Comparison of ENCODE assay signal across 9 cellular contexts in the genomic region with DNA sequence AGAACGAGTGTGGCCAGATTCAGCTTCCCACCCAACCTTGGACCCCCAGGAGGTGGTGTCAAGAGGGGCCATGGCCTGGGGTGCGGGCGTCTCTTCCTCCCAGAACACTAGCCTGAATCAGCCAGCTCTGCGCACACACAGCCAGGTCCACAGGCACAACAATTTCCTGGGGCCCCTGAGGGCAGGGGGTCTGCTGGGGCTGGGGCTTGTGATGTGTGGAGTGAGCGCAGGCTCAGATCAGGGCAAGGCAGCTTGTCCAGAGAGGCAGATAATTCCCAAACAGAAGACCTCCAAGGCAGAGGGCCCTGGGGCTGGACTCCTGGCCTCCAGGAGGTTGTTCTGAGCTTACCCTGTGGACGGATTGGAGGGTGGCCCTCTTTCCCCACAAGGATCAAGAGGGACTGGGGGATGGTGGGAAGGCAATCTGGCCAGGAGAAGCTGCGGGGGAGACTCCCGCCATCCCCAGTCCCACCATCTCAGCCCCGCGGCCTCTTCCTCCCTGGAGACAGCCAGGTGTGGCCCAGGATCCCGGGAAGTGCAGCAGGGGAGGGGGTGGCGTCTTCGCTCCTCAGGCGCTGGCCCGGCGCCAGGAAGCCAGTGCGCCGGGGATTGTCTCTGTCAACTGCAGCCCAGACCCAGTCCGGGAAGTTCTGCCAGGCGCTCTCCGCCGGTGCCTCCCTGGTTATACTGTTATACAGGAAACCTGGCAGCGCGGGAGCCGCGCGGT. TPM values are rescaled to one million over a fixed set of nuclear protein-coding genes. Genes with fewer than 3 reads are reported as not detected.
DNase-seq lines count a peak whose midpoint lies in the region; ATAC-seq and TF ChIP-seq lines count a peak whose summit lies in the region.
"Had no signal": no experiment of that assay in that cellular context is flagged by ENCODE, and none has a peak within 500 bp of the region (broad histone marks: within the 10 kb centered on the region; RNA-seq: fewer than 3 reads in every experiment).

No MANE protein-coding gene starts in this region.

- CTCF ChIA-PET in T-cell (lab: Charles Lee) = interaction anchor here in 1 of 2 donors (1.1 kb wide), 1 partner anchor 12 kb away, joined by 3 read pairs; no protein-coding TSS in a partner anchor

- H3K4me1 ChIP-seq in right atrium auricular region = peaks cover 0 to 51% of the 10 kb centered on the region in 2 donors

- in situ Hi-C loops in ACHN (cut with HindIII; ENCODE audit: low pct_ligation_motif_present, low pct_unique_long_range_greater_than_20kb, low sequenced_read_pairs) = no loop called here

- peaks cover 4 to 13% of the 10 kb centered on the region in 2 donors for H3K27me3 Mint-ChIP-seq in T-cell
- peaks cover 20 to 43% of the 10 kb centered on the region in 2 donors for H3K27me3 Mint-ChIP-seq in stimulated activated naive B cell treated with anti-CD40 and anti-IgM and Interleukin-4, amounts not matched to agents 10 μg/mL and 1 μg/mL and 100 μg/mL, for 72 hours

- no peak overlapping the region for H3K27ac ChIP-seq in right atrium auricular region

- peak overlapping the region; percentile 37 to 53 for H3K4me3 ChIP-seq in right atrium auricular region
- H3K4me3 ChIP-seq: lung had no signal

- peak; percentile 22 to 55 for DNase-seq in NCI-H524 (lab: John Stamatoyannopoulos, UW)
- DNase-seq in NCI-H524 treated with DMSO at 0.1 percent for 48 hours (lab: John Stamatoyannopoulos, UW) = no peak
- DNase-seq in T-cell = peak in 1 of 34 experiments; percentile 22
- no peak for DNase-seq in right atrium auricular region (ENCODE audit: low spot score)
- no peak for DNase-seq in stimulated activated naive B cell treated with anti-CD40 and anti-IgM and Interleukin-4, amounts not matched to agents 10 μg/mL and 1 μg/mL and 100 μg/mL, for 72 hours
- no peak for DNase-seq in NCI-H1436 (lab: John Stamatoyannopoulos, UW)
- no peak for DNase-seq in ACHN

- no peaks in the 10 kb centered on the region for H3K36me3 ChIP-seq in right atrium auricular region

- no peak for ATAC-seq in T-cell (replicated peaks in 1 of 4)
- no peak for ATAC-seq in stimulated activated naive B cell treated with anti-CD40 and anti-IgM and Interleukin-4, amounts not matched to agents 10 μg/mL and 1 μg/mL and 100 μg/mL, for 72 hours (replicated peaks)
- no peak for ATAC-seq in GM21723 (IDR thresholded peaks at IDR 0.05; ENCODE audit: unreplicated experiment)

- no peaks in the 10 kb centered on the region for H3K9me3 ChIP-seq in right atrium auricular region

- peak overlapping the region; percentile 58 to 69 for H3K27ac Mint-ChIP-seq in T-cell
- peak overlapping the region; percentile 67 for H3K27ac Mint-ChIP-seq in stimulated activated naive B cell treated with anti-CD40 and anti-IgM and Interleukin-4, amounts not matched to agents 10 μg/mL and 1 μg/mL and 100 μg/mL, for 72 hours

- H3K36me3 Mint-ChIP-seq in T-cell = no peaks in the 10 kb centered on the region
- peaks cover 3% of the 10 kb centered on the region in 2 donors for H3K36me3 Mint-ChIP-seq in stimulated activated naive B cell treated with anti-CD40 and anti-IgM and Interleukin-4, amounts not matched to agents 10 μg/mL and 1 μg/mL and 100 μg/mL, for 72 hours

- TF ChIP-seq CTCF in right atrium auricular region (IDR thresholded peaks at IDR 0.05) = no peak

- POLR2A ChIA-PET in T-cell (lab: Charles Lee) = no interaction called here

- peaks cover 24 to 45% (median 34%) of the 10 kb centered on the region in 3 donors for H3K4me1 Mint-ChIP-seq in T-cell
- peaks cover 18 to 34% of the 10 kb centered on the region in 2 donors for H3K4me1 Mint-ChIP-seq in stimulated activated naive B cell treated with anti-CD40 and anti-IgM and Interleukin-4, amounts not matched to agents 10 μg/mL and 1 μg/mL and 100 μg/mL, for 72 hours

- peaks cover 11 to 38% of the 10 kb centered on the region in 2 donors for H3K27me3 ChIP-seq in right atrium auricular region

- H3K4me3 Mint-ChIP-seq in T-cell = peak overlapping the region; percentile 68 to 77 (median 76)
- peak overlapping the region; percentile 86 to 88 for H3K4me3 Mint-ChIP-seq in stimulated activated naive B cell treated with anti-CD40 and anti-IgM and Interleukin-4, amounts not matched to agents 10 μg/mL and 1 μg/mL and 100 μg/mL, for 72 hours

- H3K9me3 Mint-ChIP-seq in T-cell = no peaks in the 10 kb centered on the region
- H3K9me3 Mint-ChIP-seq in stimulated activated naive B cell treated with anti-CD40 and anti-IgM and Interleukin-4, amounts not matched to agents 10 μg/mL and 1 μg/mL and 100 μg/mL, for 72 hours = no peaks in the 10 kb centered on the region

RNA-seq across cellular contexts. Expression of gene AMZ2, which starts 52.0 kb away (rescaled TPM):
- total RNA-seq in T-cell = 10 to 100 TPM; 50.9 to 81.8 (median 60.5) TPM
- total RNA-seq in right atrium auricular region = 10 to 100 TPM; 57.3 to 62.8 TPM

Comparison
In these comparisons a context has a peak if more than half of its experiments do, and no peak if none do; other contexts are left out.
1. DNase-seq: peak in NCI-H524 (2 of 2); none in NCI-H524 treated with DMSO at 0.1 percent for 48 hours (single experiment), right atrium auricular region (single experiment), stimulated activated naive B cell treated with anti-CD40 and anti-IgM and Interleukin-4, amounts not matched to agents 10 μg/mL and 1 μg/mL and 100 μg/mL, for 72 hours (single experiment), NCI-H1436 (single experiment) and ACHN (single experiment).